ENCODE assay signal across 11 cellular contexts in genomic region chr3:115835946-115836345, GRCh38.
DNase-seq lines count a peak whose midpoint lies in the region; ATAC-seq and TF ChIP-seq lines count a peak whose summit lies in the region.
"Had no signal": no experiment of that assay in that cellular context is flagged by ENCODE, and none has a peak within 500 bp of the region (broad histone marks: within the 10 kb centered on the region; RNA-seq: fewer than 3 reads in every experiment).

No MANE protein-coding gene starts in this region.

- peak overlapping the region; percentile 54 for H3K27ac Mint-ChIP-seq in osteocyte (ENCODE audit: unreplicated experiment)
- H3K27ac Mint-ChIP-seq: CD4-positive, alpha-beta T cell; H9 had no signal

- ATAC-seq in HG03097 (IDR thresholded peaks at IDR 0.05; ENCODE audit: low FRiP score, unreplicated experiment) (no peak), HG02981 (IDR thresholded peaks at IDR 0.05; ENCODE audit: unreplicated experiment) (no peak)
- ATAC-seq: K562 had no signal

- H3K9me3 Mint-ChIP-seq in osteocyte (ENCODE audit: unreplicated experiment), result no peaks in the 10 kb centered on the region
- H3K9me3 Mint-ChIP-seq: CD4-positive, alpha-beta T cell; H9 had no signal

- H3K4me1 Mint-ChIP-seq in osteocyte (ENCODE audit: unreplicated experiment), result peaks cover 53% of the 10 kb centered on the region

- peak; percentile 21 for DNase-seq in NCI-H2227 (lab: John Stamatoyannopoulos, UW; ENCODE audit: unreplicated experiment)
- DNase-seq in brain pericyte (ENCODE audit: low read depth, low spot score), result peak; percentile 29
- DNase-seq in osteocyte (ENCODE audit: extremely low spot score, unreplicated experiment), result no peak
- DNase-seq in NOMO-1 (lab: John Stamatoyannopoulos, UW; ENCODE audit: unreplicated experiment in 2 of 2), result no peak
- DNase-seq: AML-193; Caco-2; CD4-positive, alpha-beta T cell; H9 had no signal

- no peaks in the 10 kb centered on the region for H3K36me3 Mint-ChIP-seq in osteocyte (ENCODE audit: unreplicated experiment)

- no peak overlapping the region for H3K4me3 Mint-ChIP-seq in osteocyte (ENCODE audit: unreplicated experiment)
- H3K4me3 Mint-ChIP-seq: CD4-positive, alpha-beta T cell; H9 had no signal

- TF ChIP-seq CTCF in osteocyte (IDR thresholded peaks at IDR 0.05), result no peak

- H3K27me3 Mint-ChIP-seq in osteocyte (ENCODE audit: unreplicated experiment), result no peaks in the 10 kb centered on the region

Comparison
In these comparisons a context has a peak if more than half of its experiments do, and no peak if none do; other contexts are left out.
1. DNase-seq: peak in NCI-H2227 (single experiment) and brain pericyte (single experiment); none in osteocyte (single experiment) and NOMO-1 (0 of 2).